Comparison of ENCODE assay signal across 1 cellular context in genomic region chr5:100777680-100778281, GRCh38.
TF ChIP-seq lines count a peak whose summit lies in the region.

No MANE protein-coding gene starts in this region.

TF ChIP-seq in GM12878, 131 proteins besides CTCF, POLR2A, EP300 and RAD21 (continued from another document and continues in another):
- no peak for TF ChIP-seq ZNF592 (IDR thresholded peaks at IDR 0.05)
- TF ChIP-seq HDAC2 (IDR thresholded peaks at IDR 0.05), result no peak
- 0 out of 2 replicates have a peak, but pooled peaks have one; percentile 36 for TF ChIP-seq MEF2A (IDR thresholded peaks at IDR 0.05; ENCODE audit: insufficient read depth, low read depth, low read length)
- TF ChIP-seq BMI1 (IDR thresholded peaks at IDR 0.05; ENCODE audit: borderline replicate concordance), result peak; percentile 85
- no peak for TF ChIP-seq IRF3 (IDR thresholded peaks at IDR 0.05)
- TF ChIP-seq MTA3 (IDR thresholded peaks at IDR 0.05; ENCODE audit: borderline replicate concordance, low read length), result 0 out of 2 replicates have a peak, but pooled peaks have one; percentile 44
- 0 out of 2 replicates have a peak, but pooled peaks have one; percentile 50 for TF ChIP-seq MLLT1 (IDR thresholded peaks at IDR 0.05)
- peak; percentile 48; the same call in 1 of the 2 replicates for TF ChIP-seq PML (IDR thresholded peaks at IDR 0.05; ENCODE audit: low read length)
- TF ChIP-seq PBX3 (IDR thresholded peaks at IDR 0.05; ENCODE audit: insufficient replicate concordance, low read depth, low read length), result no peak
- TF ChIP-seq ATF2 (IDR thresholded peaks at IDR 0.05; ENCODE audit: low read length), result peak; percentile 92
- TF ChIP-seq ATF7 (IDR thresholded peaks at IDR 0.05; ENCODE audit: low read depth), result peak; percentile 92
- no peak for TF ChIP-seq NR2F1 (conservative IDR thresholded peaks at IDR 0.05)
- TF ChIP-seq KAT2A (conservative IDR thresholded peaks at IDR 0.05; ENCODE audit: control insufficient read depth, low read depth, low read length), result no peak
- no peak for TF ChIP-seq E4F1 (IDR thresholded peaks at IDR 0.05; ENCODE audit: borderline replicate concordance, partially characterized antibody)
- TF ChIP-seq YBX1 (IDR thresholded peaks at IDR 0.05), result no peak
- no peak for TF ChIP-seq FOS (IDR thresholded peaks at IDR 0.05; ENCODE audit: borderline replicate concordance, extremely low read depth, insufficient read length)
- peak; percentile 97 for TF ChIP-seq DPF2 (IDR thresholded peaks at IDR 0.05)
- TF ChIP-seq ZNF622 (IDR thresholded peaks at IDR 0.05), result no peak
- TF ChIP-seq IRF4 (IDR thresholded peaks at IDR 0.05; ENCODE audit: low read depth, low read length), result peak; percentile 78
- TF ChIP-seq ZNF24 (IDR thresholded peaks at IDR 0.05), result no peak; the same call in 1 of the 2 replicates
- peak; percentile 90 for TF ChIP-seq EED (IDR thresholded peaks at IDR 0.05; ENCODE audit: low read depth)
- peak; percentile 90 for TF ChIP-seq SKIL (IDR thresholded peaks at IDR 0.05; ENCODE audit: low read depth, poor library complexity, severe bottlenecking)
- peak; percentile 63; the same call in 1 of the 2 replicates for TF ChIP-seq TBL1XR1 (IDR thresholded peaks at IDR 0.05; ENCODE audit: low read depth, low read length)
- no peak for TF ChIP-seq RB1 (IDR thresholded peaks at IDR 0.05; ENCODE audit: borderline replicate concordance)
- TF ChIP-seq ESRRA (IDR thresholded peaks at IDR 0.05; ENCODE audit: low read length), result no peak
- TF ChIP-seq NFIC (IDR thresholded peaks at IDR 0.05; ENCODE audit: low read depth, low read length), result peak; percentile 97
- TF ChIP-seq SMC3 (IDR thresholded peaks at IDR 0.05; ENCODE audit: borderline replicate concordance, low read length), result no peak; the same call in 1 of the 2 replicates
- 0 out of 2 replicates have a peak, but pooled peaks have one; percentile 40 for TF ChIP-seq RFX5 (IDR thresholded peaks at IDR 0.05; ENCODE audit: low read depth, low read length)
- TF ChIP-seq ZNF687 (IDR thresholded peaks at IDR 0.05), result peak; percentile 48; the same call in 1 of the 2 replicates
- TF ChIP-seq CBFB (IDR thresholded peaks at IDR 0.05; ENCODE audit: low read depth), result no peak
- peak; percentile 83 for TF ChIP-seq GATAD2B (conservative IDR thresholded peaks at IDR 0.05; ENCODE audit: low read depth)
- TF ChIP-seq FOXM1 (IDR thresholded peaks at IDR 0.05; ENCODE audit: low read depth, low read length), result peak; percentile 77; the same call in 1 of the 2 replicates
- peak; percentile 91 for TF ChIP-seq RELB (IDR thresholded peaks at IDR 0.05; ENCODE audit: low read depth)
- TF ChIP-seq SMAD5 (IDR thresholded peaks at IDR 0.05; ENCODE audit: low read depth), result no peak
- peak; percentile 60; the same call in 1 of the 2 replicates for TF ChIP-seq CHD2 (IDR thresholded peaks at IDR 0.05; ENCODE audit: borderline replicate concordance, low read depth, low read length)
- TF ChIP-seq POLR2AphosphoS2 (IDR thresholded peaks at IDR 0.05; ENCODE audit: low read depth, low read length), result no peak
- TF ChIP-seq NBN (IDR thresholded peaks at IDR 0.05), result peak; percentile 78
- TF ChIP-seq TCF3 (IDR thresholded peaks at IDR 0.05; ENCODE audit: borderline replicate concordance, insufficient read depth, low read depth, low read length), result no peak
